ENCODE assay signal across 12 cellular contexts in the genomic region with DNA sequence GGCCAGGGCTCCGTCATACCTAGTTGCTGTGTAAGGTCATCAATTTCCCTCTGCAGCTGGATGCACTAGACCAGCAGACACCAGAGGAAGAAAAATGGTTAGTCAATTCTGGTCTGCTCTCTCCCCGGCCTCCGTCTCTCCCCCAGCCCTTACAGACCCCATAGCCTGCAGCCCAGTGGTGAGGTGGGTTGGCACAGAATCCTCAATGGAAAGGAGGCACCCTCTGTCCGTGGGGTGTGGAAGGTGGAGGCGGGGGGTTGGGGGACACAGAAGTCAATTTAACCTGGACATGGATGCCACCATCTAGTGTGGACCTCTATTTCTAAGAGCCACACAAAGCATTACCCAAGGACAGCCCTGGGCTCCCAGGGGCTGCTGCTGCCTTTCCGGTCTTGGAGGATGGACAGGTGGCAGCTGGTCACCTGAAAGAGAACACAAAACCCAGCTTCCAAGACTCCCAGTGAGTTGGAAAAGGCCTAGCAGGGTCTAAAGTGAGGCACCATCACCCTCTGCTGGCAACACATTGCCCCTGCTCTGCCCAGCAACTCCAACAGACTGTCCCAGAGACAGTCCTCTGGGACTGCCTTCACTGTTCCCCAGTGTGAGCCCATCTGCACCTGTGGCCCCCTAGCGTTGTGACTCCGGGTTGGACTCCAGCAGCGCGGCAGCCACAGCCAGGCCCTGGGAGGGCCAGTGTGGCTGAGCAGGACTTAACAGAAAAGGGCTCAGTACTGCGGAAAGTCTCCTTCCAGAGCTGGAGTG. TPM values are rescaled to one million over a fixed set of nuclear protein-coding genes. Genes with fewer than 3 reads are reported as not detected.
DNase-seq lines count a peak whose midpoint lies in the region; ATAC-seq, FAIRE-seq and TF ChIP-seq lines count a peak whose summit lies in the region.
"Had no signal": no experiment of that assay in that cellular context is flagged by ENCODE, and none has a peak within 500 bp of the region (broad histone marks: within the 10 kb centered on the region; RNA-seq: fewer than 3 reads in every experiment).

No MANE protein-coding gene starts in this region.

- H3K4me1 Mint-ChIP-seq in activated T-cell treated with anti-CD3 and anti-CD28 coated beads, Interleukin-2, amount 50 U/mL, for 72 hours (ENCODE audit: low read depth): peaks cover 23% of the 10 kb centered on the region
- peaks cover 14% of the 10 kb centered on the region for H3K4me1 Mint-ChIP-seq in endothelial cell (ENCODE audit: unreplicated experiment)

- peak; percentile 31 to 40 for ATAC-seq in activated T-cell treated with anti-CD3 and anti-CD28 coated beads, Interleukin-2, amount 50 U/mL, for 72 hours (replicated peaks in 1 of 2)

- no peaks in the 10 kb centered on the region for H3K9me3 ChIP-seq in testis
- no peaks in the 10 kb centered on the region for H3K9me3 ChIP-seq in small intestine (ENCODE audit: control insufficient read depth, low read depth)
- H3K9me3 ChIP-seq: prostate gland, thoracic aorta had no signal

- FAIRE-seq in small intestine (lab: Jason Lieb, UNC) (no peak), frontal cortex (lab: Jason Lieb, UNC) (no peak)
- FAIRE-seq: endometrium had no signal

- no peak for TF ChIP-seq POLR2A in testis (IDR thresholded peaks at IDR 0.05)

- no peak for DNase-seq in activated T-cell treated with anti-CD3 and anti-CD28 coated beads, Interleukin-2, amount 50 U/mL, for 72 hours
- no peak for DNase-seq in activated T-cell treated with anti-CD3 and anti-CD28 coated beads, Interleukin-2, amount 50 U/mL, for 1 hour
- peak; percentile 17 for DNase-seq in NCI-H82 treated with DMSO at 0.1 percent for 48 hours (lab: John Stamatoyannopoulos, UW; ENCODE audit: unreplicated experiment)
- peak; percentile 33 for DNase-seq in endothelial cell (ENCODE audit: low spot score)
- DNase-seq in testis: peak; percentile 20
- DNase-seq in activated CD8-positive, alpha-beta memory T cell treated with anti-CD3 and anti-CD28 coated beads for 24 hours: no peak
- DNase-seq in small intestine: no peak
- no peak for DNase-seq in frontal cortex (ENCODE audit: low spot score in 2 of 2)
- DNase-seq: CD4-positive, alpha-beta T cell had no signal

- H3K36me3 Mint-ChIP-seq in activated T-cell treated with anti-CD3 and anti-CD28 coated beads, Interleukin-2, amount 50 U/mL, for 72 hours (ENCODE audit: insufficient read depth in 2 of 2): no peaks in the 10 kb centered on the region
- peaks cover 4% of the 10 kb centered on the region for H3K36me3 Mint-ChIP-seq in endothelial cell (ENCODE audit: low read depth, unreplicated experiment)

- intact Hi-C loops in testis (cut with DNase I; ENCODE audit: low total_unique reads): no loop called here

- peak overlapping the region in 1 of 2 donors; percentile 49 for H3K4me3 Mint-ChIP-seq in activated T-cell treated with anti-CD3 and anti-CD28 coated beads, Interleukin-2, amount 50 U/mL, for 72 hours
- no peak overlapping the region for H3K4me3 Mint-ChIP-seq in endothelial cell (ENCODE audit: unreplicated experiment)
- H3K4me3 Mint-ChIP-seq: CD4-positive, alpha-beta T cell had no signal

- H3K9me3 Mint-ChIP-seq in activated T-cell treated with anti-CD3 and anti-CD28 coated beads, Interleukin-2, amount 50 U/mL, for 72 hours: no peaks in the 10 kb centered on the region
- no peaks in the 10 kb centered on the region for H3K9me3 Mint-ChIP-seq in endothelial cell (ENCODE audit: unreplicated experiment)
- H3K9me3 Mint-ChIP-seq: CD4-positive, alpha-beta T cell had no signal

- H3K27ac Mint-ChIP-seq in activated T-cell treated with anti-CD3 and anti-CD28 coated beads, Interleukin-2, amount 50 U/mL, for 72 hours: no peak overlapping the region
- no peak overlapping the region for H3K27ac Mint-ChIP-seq in endothelial cell (ENCODE audit: unreplicated experiment)
- H3K27ac Mint-ChIP-seq: CD4-positive, alpha-beta T cell had no signal

- no peak overlapping the region for H3K4me3 ChIP-seq in testis
- no peak overlapping the region for H3K4me3 ChIP-seq in small intestine (ENCODE audit: low read depth in 1 of 2, low read length in 2 of 2)
- H3K4me3 ChIP-seq: prostate gland, thoracic aorta had no signal

- H3K36me3 ChIP-seq in testis (ENCODE audit: low read depth, missing control alignments): no peaks in the 10 kb centered on the region
- H3K36me3 ChIP-seq in small intestine (ENCODE audit: control insufficient read depth in 2 of 2, insufficient read depth in 2 of 2, low read length in 2 of 2): no peaks in the 10 kb centered on the region
- H3K36me3 ChIP-seq: prostate gland, thoracic aorta had no signal

- TF ChIP-seq CTCF in endothelial cell (IDR thresholded peaks at IDR 0.05; ENCODE audit: unreplicated experiment): peak; percentile 46
- no peak for TF ChIP-seq CTCF in testis (IDR thresholded peaks at IDR 0.05)

- H3K27me3 Mint-ChIP-seq in activated T-cell treated with anti-CD3 and anti-CD28 coated beads, Interleukin-2, amount 50 U/mL, for 72 hours (ENCODE audit: low read depth): peaks cover 62% of the 10 kb centered on the region
- no peaks in the 10 kb centered on the region for H3K27me3 Mint-ChIP-seq in endothelial cell (ENCODE audit: unreplicated experiment)

- H3K4me1 ChIP-seq in testis (no peaks in the 10 kb centered on the region), small intestine (ENCODE audit: control insufficient read depth in 2 of 2, insufficient read depth in 1 of 2, low read depth in 1 of 2, low read length in 1 of 2) (no peaks in the 10 kb centered on the region)
- H3K4me1 ChIP-seq: prostate gland had no signal

- WGBS in testis, 2 donors: 80% methylated on average over 1 to 11 of the region's 11 CpGs
- 57 to 76% (median 65%) methylated on average over 10 to 11 of the region's 11 CpGs for WGBS in small intestine, 3 donors

- H3K27ac ChIP-seq in testis (no peak overlapping the region), small intestine (ENCODE audit: low read depth in 1 of 2, low read length in 1 of 2) (no peak overlapping the region)
- H3K27ac ChIP-seq: prostate gland, thoracic aorta had no signal

- no peaks in the 10 kb centered on the region for H3K27me3 ChIP-seq in testis
- H3K27me3 ChIP-seq in small intestine (ENCODE audit: control insufficient read depth in 2 of 2, insufficient read depth in 2 of 2, low read length in 2 of 2): no peaks in the 10 kb centered on the region

RNA-seq across cellular contexts. Expression of gene NHSL2, which starts 40.1 kb away (rescaled TPM):
- under 1 TPM; 0.26 to 0.69 TPM for total RNA-seq in activated T-cell treated with anti-CD3 and anti-CD28 coated beads, Interleukin-2, amount 50 U/mL, for 72 hours
- total RNA-seq in endothelial cell (ENCODE audit: unreplicated experiment) (57.6 TPM), testis (10 to 100 TPM; 32.5 to 33.1 TPM), frontal cortex (0.82 TPM)
- polyA plus RNA-seq in testis (ENCODE audit: insufficient read depth, low read depth, low replicate concordance) (9.5 TPM), small intestine (1 to 10 TPM in 1 of 3 donors, under 1 TPM in 1, not detected in 1; under 0.01 to 2.9 TPM)

Comparison
In these comparisons a context has a peak if more than half of its experiments do, and no peak if none do; other contexts are left out.
1. DNase-seq: peak in NCI-H82 treated with DMSO at 0.1 percent for 48 hours (single experiment), endothelial cell (single experiment) and testis (single experiment); none in activated T-cell treated with anti-CD3 and anti-CD28 coated beads, Interleukin-2, amount 50 U/mL, for 72 hours (0 of 2), activated T-cell treated with anti-CD3 and anti-CD28 coated beads, Interleukin-2, amount 50 U/mL, for 1 hour (single experiment), activated CD8-positive, alpha-beta memory T cell treated with anti-CD3 and anti-CD28 coated beads for 24 hours (single experiment), small intestine (single experiment) and frontal cortex (0 of 2).
2. RNA of gene NHSL2, which starts 40.1 kb away (total RNA-seq): 57.6 TPM in endothelial cell (single experiment) and 32.5 to 33.1 TPM in testis; 0.82 TPM in frontal cortex (single experiment) and 0.26 to 0.69 TPM in activated T-cell treated with anti-CD3 and anti-CD28 coated beads, Interleukin-2, amount 50 U/mL, for 72 hours; every median in the first group is over 10 times any median in the second.